Comparison of ENCODE assay signal across 1 cellular context in the genomic region with DNA sequence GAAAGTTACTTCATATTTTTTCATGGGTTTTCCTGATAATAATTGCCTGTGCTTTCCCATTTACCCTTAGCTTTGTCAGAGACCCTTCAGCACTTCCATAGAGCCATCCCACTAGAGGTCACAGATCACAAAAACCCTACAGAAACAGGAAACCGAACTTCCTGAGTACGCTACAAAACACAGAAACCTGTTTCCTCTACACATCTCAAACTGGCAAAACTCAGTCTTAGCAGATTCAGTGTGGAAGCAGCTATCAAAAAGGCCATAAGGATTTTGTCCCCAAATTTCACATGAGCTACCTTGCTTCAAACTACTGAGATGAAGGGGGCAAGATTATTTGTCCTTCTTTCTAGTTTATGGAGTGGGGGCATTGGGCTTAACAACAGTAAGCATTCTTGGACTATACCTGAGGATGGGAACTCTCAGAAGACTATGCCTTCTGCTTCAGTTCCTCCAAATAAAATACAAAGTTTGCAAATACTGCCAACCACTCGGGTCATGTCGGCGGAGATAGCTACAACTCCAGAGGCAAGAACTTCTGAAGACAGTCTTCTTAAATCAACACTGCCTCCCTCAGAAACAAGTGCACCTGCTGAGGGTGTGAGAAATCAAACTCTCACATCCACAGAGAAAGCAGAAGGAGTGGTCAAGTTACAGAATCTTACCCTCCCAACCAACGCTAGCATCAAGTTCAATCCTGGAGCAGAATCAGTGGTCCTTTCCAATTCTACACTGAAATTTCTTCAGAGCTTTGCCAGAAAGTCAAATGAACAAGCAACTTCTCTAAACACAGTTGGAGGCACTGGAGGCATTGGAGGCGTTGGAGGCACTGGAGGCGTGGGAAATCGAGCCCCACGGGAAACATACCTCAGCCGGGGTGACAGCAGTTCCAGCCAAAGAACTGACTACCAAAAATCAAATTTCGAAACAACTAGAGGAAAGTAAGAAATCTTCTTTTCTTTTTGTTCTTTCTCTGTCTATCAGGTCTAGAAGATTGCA.
TF ChIP-seq lines count a peak whose summit lies in the region.

A gene with protein sequence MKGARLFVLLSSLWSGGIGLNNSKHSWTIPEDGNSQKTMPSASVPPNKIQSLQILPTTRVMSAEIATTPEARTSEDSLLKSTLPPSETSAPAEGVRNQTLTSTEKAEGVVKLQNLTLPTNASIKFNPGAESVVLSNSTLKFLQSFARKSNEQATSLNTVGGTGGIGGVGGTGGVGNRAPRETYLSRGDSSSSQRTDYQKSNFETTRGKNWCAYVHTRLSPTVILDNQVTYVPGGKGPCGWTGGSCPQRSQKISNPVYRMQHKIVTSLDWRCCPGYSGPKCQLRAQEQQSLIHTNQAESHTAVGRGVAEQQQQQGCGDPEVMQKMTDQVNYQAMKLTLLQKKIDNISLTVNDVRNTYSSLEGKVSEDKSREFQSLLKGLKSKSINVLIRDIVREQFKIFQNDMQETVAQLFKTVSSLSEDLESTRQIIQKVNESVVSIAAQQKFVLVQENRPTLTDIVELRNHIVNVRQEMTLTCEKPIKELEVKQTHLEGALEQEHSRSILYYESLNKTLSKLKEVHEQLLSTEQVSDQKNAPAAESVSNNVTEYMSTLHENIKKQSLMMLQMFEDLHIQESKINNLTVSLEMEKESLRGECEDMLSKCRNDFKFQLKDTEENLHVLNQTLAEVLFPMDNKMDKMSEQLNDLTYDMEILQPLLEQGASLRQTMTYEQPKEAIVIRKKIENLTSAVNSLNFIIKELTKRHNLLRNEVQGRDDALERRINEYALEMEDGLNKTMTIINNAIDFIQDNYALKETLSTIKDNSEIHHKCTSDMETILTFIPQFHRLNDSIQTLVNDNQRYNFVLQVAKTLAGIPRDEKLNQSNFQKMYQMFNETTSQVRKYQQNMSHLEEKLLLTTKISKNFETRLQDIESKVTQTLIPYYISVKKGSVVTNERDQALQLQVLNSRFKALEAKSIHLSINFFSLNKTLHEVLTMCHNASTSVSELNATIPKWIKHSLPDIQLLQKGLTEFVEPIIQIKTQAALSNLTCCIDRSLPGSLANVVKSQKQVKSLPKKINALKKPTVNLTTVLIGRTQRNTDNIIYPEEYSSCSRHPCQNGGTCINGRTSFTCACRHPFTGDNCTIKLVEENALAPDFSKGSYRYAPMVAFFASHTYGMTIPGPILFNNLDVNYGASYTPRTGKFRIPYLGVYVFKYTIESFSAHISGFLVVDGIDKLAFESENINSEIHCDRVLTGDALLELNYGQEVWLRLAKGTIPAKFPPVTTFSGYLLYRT (plus strand): TSS at position 201 of the 999 bp plus-strand sequence. CDS start 118 bp downstream, at position 319.

TF ChIP-seq in endothelial cell of umbilical vein, 7 proteins besides CTCF, POLR2A, EP300 and RAD21 (continued from another document):
- TF ChIP-seq POLR2AphosphoS5 (IDR thresholded peaks at IDR 0.05; ENCODE audit: insufficient read depth, low read depth, low read length): peak; percentile 90
